Comparison of ENCODE assay signal across 13 cellular contexts in the genomic region with DNA sequence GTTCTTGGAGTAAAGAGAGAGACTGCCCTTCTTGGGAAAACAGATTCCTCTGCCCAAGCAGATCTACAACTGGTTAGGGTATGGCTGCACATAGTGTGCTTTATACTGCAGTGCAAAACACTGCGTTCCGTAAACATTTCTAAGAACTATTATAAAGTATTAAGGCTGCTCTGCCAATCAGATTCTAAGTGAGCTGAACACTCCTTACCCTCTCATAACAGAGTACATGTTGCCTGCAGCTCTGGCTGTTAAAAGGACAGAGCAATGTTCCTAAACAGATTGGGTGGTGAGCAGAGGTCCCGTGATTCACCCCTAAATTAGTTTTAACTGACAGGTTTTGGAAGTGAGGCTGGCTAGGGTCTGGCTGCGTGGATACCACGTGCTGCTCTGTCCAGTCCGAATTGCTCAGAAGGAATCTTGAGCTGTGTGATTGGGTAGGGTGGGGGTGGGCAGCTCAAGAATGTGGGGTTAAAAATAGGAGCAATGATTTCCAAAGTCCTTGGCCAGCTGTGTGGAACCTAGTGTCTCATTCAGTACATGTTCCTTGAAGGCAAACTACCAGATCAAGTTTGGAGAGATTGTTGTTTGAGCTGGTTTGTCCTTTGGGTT.
A peak's percentile ranks its signal among the peaks of the same experiment; 100 is the strongest.
DNase-seq lines count a peak whose midpoint lies in the region; ATAC-seq and TF ChIP-seq lines count a peak whose summit lies in the region.
"Had no signal": no experiment of that assay in that cellular context is flagged by ENCODE, and none has a peak within 500 bp of the region (broad histone marks: within the 10 kb centered on the region; RNA-seq: fewer than 3 reads in every experiment).

No MANE protein-coding gene starts in this region.

- H3K4me1 ChIP-seq in lung (ENCODE audit: control insufficient read depth in 2 of 2, insufficient read depth in 2 of 2, low read length in 2 of 2) = no peaks in the 10 kb centered on the region
- no peaks in the 10 kb centered on the region for H3K4me1 ChIP-seq in CD8-positive, alpha-beta memory T cell (ENCODE audit: insufficient read depth, low read length)
- H3K4me1 ChIP-seq: SJCRH30 had no signal

- no peaks in the 10 kb centered on the region for H3K27me3 ChIP-seq in lung (ENCODE audit: control insufficient read depth, insufficient read depth)
- H3K27me3 ChIP-seq in CD8-positive, alpha-beta memory T cell (ENCODE audit: insufficient read depth, low read length, poor library complexity, severe bottlenecking) = no peaks in the 10 kb centered on the region
- H3K27me3 ChIP-seq: SJCRH30 had no signal

- no peaks in the 10 kb centered on the region for H3K36me3 ChIP-seq in lung (ENCODE audit: control insufficient read depth in 2 of 2, insufficient read depth in 2 of 2, low read length in 2 of 2)
- no peaks in the 10 kb centered on the region for H3K36me3 ChIP-seq in CD8-positive, alpha-beta memory T cell (ENCODE audit: insufficient read depth, low read length)
- H3K36me3 ChIP-seq: SJCRH30 had no signal

- H3K9me3 ChIP-seq in lung (ENCODE audit: control insufficient read depth in 2 of 2, insufficient read depth in 1 of 2, low read length in 1 of 2) = no peaks in the 10 kb centered on the region
- no peaks in the 10 kb centered on the region for H3K9me3 ChIP-seq in CD8-positive, alpha-beta memory T cell (ENCODE audit: low read length)
- H3K9me3 ChIP-seq: SJCRH30 had no signal

- peak; percentile 6 for DNase-seq in HT1080 (ENCODE audit: low read depth)
- peak; percentile 89 for DNase-seq in fibroblast of mammary gland (ENCODE audit: low read depth)
- DNase-seq in lung (ENCODE audit: low spot score) = peak; percentile 49
- DNase-seq in stromal cell of bone marrow (ENCODE audit: low read depth) = peak; percentile 34
- no peak for DNase-seq in NCI-H2196 treated with DMSO at 0.1 percent for 48 hours (lab: John Stamatoyannopoulos, UW; ENCODE audit: unreplicated experiment)
- DNase-seq in HPDE6-E6E7 (ENCODE audit: extremely low spot score) = no peak
- no peak for DNase-seq in CD8-positive, alpha-beta memory T cell
- DNase-seq: activated CD4-positive, alpha-beta T cell treated with anti-CD3 and anti-CD28 coated beads, Interleukin-2, amount 50 U/mL, for 4 hours; IMR-90; NCI-H2171 treated with DMSO at 0.1 percent for 48 hours; SJCRH30 had no signal

- TF ChIP-seq CTCF in fibroblast of mammary gland (conservative IDR thresholded peaks at IDR 0.05; ENCODE audit: control insufficient read depth, insufficient read depth, low read depth, low read length) = no peak
- TF ChIP-seq CTCF in lung (IDR thresholded peaks at IDR 0.05; ENCODE audit: control extremely low read depth, extremely low read depth) = no peak

- 55 to 75% methylated on average over 6 of the region's 6 CpGs for WGBS in lung, 2 donors

- no peaks in the 10 kb centered on the region for H3K9me3 Mint-ChIP-seq in CD8-positive, alpha-beta memory T cell
- H3K9me3 Mint-ChIP-seq: natural killer cell treated with Interleukin-12 subunit alpha and Interleukin-12 subunit beta and Interleukin-15 and Interleukin-18, amount 100 ng/mL, for 72 hours had no signal

- H3K27ac Mint-ChIP-seq in CD8-positive, alpha-beta memory T cell = no peak overlapping the region
- H3K27ac Mint-ChIP-seq: natural killer cell treated with Interleukin-12 subunit alpha and Interleukin-12 subunit beta and Interleukin-15 and Interleukin-18, amount 100 ng/mL, for 72 hours had no signal

- no peak overlapping the region for H3K4me3 Mint-ChIP-seq in CD8-positive, alpha-beta memory T cell
- H3K4me3 Mint-ChIP-seq: natural killer cell treated with Interleukin-12 subunit alpha and Interleukin-12 subunit beta and Interleukin-15 and Interleukin-18, amount 100 ng/mL, for 72 hours had no signal

- H3K4me3 ChIP-seq in fibroblast of mammary gland (ENCODE audit: control insufficient read depth, low read depth, low read length) (no peak overlapping the region), lung (no peak overlapping the region)
- no peak overlapping the region for H3K4me3 ChIP-seq in CD8-positive, alpha-beta memory T cell (ENCODE audit: low read length)
- H3K4me3 ChIP-seq: SJCRH30 had no signal

- H3K36me3 Mint-ChIP-seq in CD8-positive, alpha-beta memory T cell = peaks cover 0 to 2% (median 0%) of the 10 kb centered on the region in 3 donors
- H3K36me3 Mint-ChIP-seq: natural killer cell treated with Interleukin-12 subunit alpha and Interleukin-12 subunit beta and Interleukin-15 and Interleukin-18, amount 100 ng/mL, for 72 hours had no signal

- CTCF ChIA-PET in CD8-positive, alpha-beta memory T cell (lab: Charles Lee) = no interaction called here

- POLR2A ChIA-PET in CD8-positive, alpha-beta memory T cell (lab: Charles Lee) = no interaction called here

- peak overlapping the region in 1 of 2 donors; percentile 84 for H3K27ac ChIP-seq in lung (ENCODE audit: low read depth in 1 of 2, low read length in 1 of 2)
- no peak overlapping the region for H3K27ac ChIP-seq in CD8-positive, alpha-beta memory T cell (ENCODE audit: low read depth, low read length)
- H3K27ac ChIP-seq: SJCRH30 had no signal

- no peaks in the 10 kb centered on the region for H3K4me1 Mint-ChIP-seq in CD8-positive, alpha-beta memory T cell

- H3K27me3 Mint-ChIP-seq in CD8-positive, alpha-beta memory T cell = peaks cover 2 to 4% of the 10 kb centered on the region in 2 donors

- ATAC-seq in lung (ENCODE audit: insufficient read depth, low FRiP score) = peak; percentile 74
- no peak for ATAC-seq in GM18520 (IDR thresholded peaks at IDR 0.05; ENCODE audit: unreplicated experiment)
- ATAC-seq: natural killer cell treated with Interleukin-12 subunit alpha and Interleukin-12 subunit beta and Interleukin-15 and Interleukin-18, amount 100 ng/mL, for 72 hours had no signal

Comparison
In these comparisons a context has a peak if more than half of its experiments do, and no peak if none do; other contexts are left out.
1. DNase-seq: peak in HT1080 (single experiment), fibroblast of mammary gland (single experiment), lung (single experiment) and stromal cell of bone marrow (single experiment); none in NCI-H2196 treated with DMSO at 0.1 percent for 48 hours (single experiment), HPDE6-E6E7 (single experiment) and CD8-positive, alpha-beta memory T cell (0 of 5).